In genomic region chr2:189236066-189236465, GRCh38 we compare ENCODE assay signal across 23 cellular contexts. TPM values are rescaled to one million over a fixed set of nuclear protein-coding genes. Genes with fewer than 3 reads are reported as not detected.
DNase-seq lines count a peak whose midpoint lies in the region; ATAC-seq and TF ChIP-seq lines count a peak whose summit lies in the region.
"Had no signal": no experiment of that assay in that cellular context is flagged by ENCODE, and none has a peak within 500 bp of the region (broad histone marks: within the 10 kb centered on the region; RNA-seq: fewer than 3 reads in every experiment).

No MANE protein-coding gene starts in this region.

- TF ChIP-seq CTCF in mammary epithelial cell (conservative IDR thresholded peaks at IDR 0.05 in 1 of 2, IDR thresholded peaks at IDR 0.05 in 1 of 2; ENCODE audit: extremely low read depth in 1 of 2, insufficient read depth in 1 of 2, low read depth in 1 of 2, low read length in 2 of 2) (no peak), foreskin keratinocyte (conservative IDR thresholded peaks at IDR 0.05) (no peak), right atrium auricular region (IDR thresholded peaks at IDR 0.05) (no peak)

- H2AFZ ChIP-seq in ACC112 (ENCODE audit: low read length, unreplicated experiment) (no peak overlapping the region), mammary epithelial cell (ENCODE audit: low read depth, low read length) (no peak overlapping the region)

- H3K4me1 ChIP-seq in ACC112 (ENCODE audit: control insufficient read depth, insufficient read depth, low read length, unreplicated experiment) (peaks cover 49% of the 10 kb centered on the region), mammary epithelial cell (ENCODE audit: insufficient read depth, low read length) (peaks cover 18% of the 10 kb centered on the region), foreskin keratinocyte (peaks cover 8% of the 10 kb centered on the region), right atrium auricular region (no peaks in the 10 kb centered on the region)
- H3K4me1 ChIP-seq: Caco-2, gastrocnemius medialis, tibial nerve had no signal

- CTCF ChIA-PET in mammary epithelial cell (lab: Charles Lee; ENCODE audit: low non-redundant PET) = no interaction called here

- H3K79me2 ChIP-seq in ACC112 (ENCODE audit: control insufficient read depth, insufficient read depth, low read length, unreplicated experiment) (no peaks in the 10 kb centered on the region), mammary epithelial cell (ENCODE audit: insufficient read depth, low read length) (no peaks in the 10 kb centered on the region)

- DNase-seq in M059J (ENCODE audit: low read depth) (peak; percentile 58), mammary epithelial cell (peak; percentile 84), foreskin keratinocyte (peak; percentile 74 to 89), anterior cingulate cortex (lab: John Stamatoyannopoulos, UW) (no peak), right atrium auricular region (ENCODE audit: low spot score) (no peak), sciatic nerve (ENCODE audit: low spot score) (no peak)
- DNase-seq: activated CD8-positive, alpha-beta T cell treated with anti-CD3 and anti-CD28 coated beads for 36 hours; activated gamma-delta T cell; activated T-cell treated with anti-CD3 and anti-CD28 coated beads for 4 hours; Caco-2; gastrocnemius medialis; lower lobe of right lung; NCI-H1694 treated with DMSO at 0.1 percent for 48 hours; NCI-H2171 treated with DMSO at 0.1 percent for 48 hours; NCI-H526; nucleus accumbens; retina; RPMI8226; stimulated activated naive CD8-positive, alpha-beta T cell treated with anti-CD3 and anti-CD28 coated beads, Interleukin-15, amount 100 ng/mL, for 72 hours; T-helper 9 cell had no signal

- ATAC-seq in foreskin keratinocyte (peak; percentile 89), HG02759 (IDR thresholded peaks at IDR 0.05; ENCODE audit: unreplicated experiment) (no peak), sciatic nerve (no peak)
- ATAC-seq: activated CD8-positive, alpha-beta T cell treated with anti-CD3 and anti-CD28 coated beads for 36 hours; gastrocnemius medialis; lower lobe of right lung; stimulated activated naive CD8-positive, alpha-beta T cell treated with anti-CD3 and anti-CD28 coated beads, Interleukin-15, amount 100 ng/mL, for 72 hours had no signal

- dilution Hi-C loops in mammary epithelial cell (cut with HindIII; ENCODE audit: low sequenced_read_pairs) = no loop called here

- intact Hi-C loops in mammary epithelial cell (cut with micrococcal nuclease) = loop anchor here (5.0 kb wide), 1 partner anchor 51 kb away; no protein-coding TSS in a partner anchor
- intact Hi-C loops in sciatic nerve (cut with DNase I) = no loop called here

- no peaks in the 10 kb centered on the region for H3K36me3 ChIP-seq in ACC112 (ENCODE audit: insufficient read depth, low read length)
- H3K36me3 ChIP-seq in mammary epithelial cell (ENCODE audit: insufficient read depth, low read length) = no peaks in the 10 kb centered on the region
- no peaks in the 10 kb centered on the region for H3K36me3 ChIP-seq in right atrium auricular region
- H3K36me3 ChIP-seq: gastrocnemius medialis, lower lobe of right lung, tibial nerve had no signal

- no peak overlapping the region for H3K9ac ChIP-seq in mammary epithelial cell (ENCODE audit: insufficient read depth, low read length)

- H3K27ac ChIP-seq in ACC112 (ENCODE audit: low read depth, low read length) (peak overlapping the region; percentile 80), mammary epithelial cell (ENCODE audit: insufficient read depth, low read depth, low read length) (peak overlapping the region; percentile 59), foreskin keratinocyte (no peak overlapping the region), right atrium auricular region (no peak overlapping the region)
- H3K27ac ChIP-seq: gastrocnemius medialis, lower lobe of right lung, tibial nerve had no signal

- H3K4me2 ChIP-seq in mammary epithelial cell (ENCODE audit: insufficient read depth, low read depth, low read length) = no peak overlapping the region

- in situ Hi-C loops in mammary epithelial cell (cut with MboI; ENCODE audit: low sequenced_read_pairs in 2 of 2) = no loop called here

- H3K4me3 ChIP-seq in ACC112 (ENCODE audit: low read depth, low read length) (no peak overlapping the region), mammary epithelial cell (replicated peaks in 1 of 3; ENCODE audit: insufficient read depth in 1 of 3, low read depth in 2 of 3, low read length in 3 of 3) (no peak overlapping the region), right atrium auricular region (no peak overlapping the region)
- H3K4me3 ChIP-seq: gastrocnemius medialis, lower lobe of right lung, tibial nerve had no signal

- H3K9me3 ChIP-seq in mammary epithelial cell (replicated peaks; ENCODE audit: insufficient read depth, low read length) (no peaks in the 10 kb centered on the region), right atrium auricular region (no peaks in the 10 kb centered on the region)
- H3K9me3 ChIP-seq: Caco-2, gastrocnemius medialis, lower lobe of right lung, tibial nerve had no signal

- 56% methylated on average over 2 of the region's 2 CpGs for WGBS in mammary epithelial cell (ENCODE audit: low coverage, missing lambda C conversion rate)

- H4K20me1 ChIP-seq in mammary epithelial cell (ENCODE audit: insufficient read depth, low read length) = no peaks in the 10 kb centered on the region

- BruUV-seq in mammary epithelial cell (replicated peaks; lab: Mats Ljungman, UMichigan) = no TSS peak

- H3K27me3 ChIP-seq in ACC112 (ENCODE audit: insufficient read depth, low read length) (no peaks in the 10 kb centered on the region), mammary epithelial cell (ENCODE audit: insufficient read depth, low read length) (no peaks in the 10 kb centered on the region), foreskin keratinocyte (no peaks in the 10 kb centered on the region), right atrium auricular region (no peaks in the 10 kb centered on the region)
- H3K27me3 ChIP-seq: gastrocnemius medialis, tibial nerve had no signal

RNA-seq across cellular contexts. Expression of gene COL5A2, which starts 56.5 kb away (rescaled TPM):
- total RNA-seq in M059J (2014; rRNA removed; shearing (Covaris generic)) = 131 and 221 TPM in 2 replicates
- total RNA-seq in mammary epithelial cell (10 to 100 TPM in 1 of 2 donors, 1 to 10 TPM in 1; 9.6 to 51.7 TPM), foreskin keratinocyte (16.8 and 22.7 TPM in 2 replicates), right atrium auricular region (10 to 100 TPM; 15.8 to 24.8 TPM), sciatic nerve (45.7 TPM)
- polyA plus RNA-seq in mammary epithelial cell (13.3 TPM), foreskin keratinocyte (4.5 and 4.8 TPM in 2 replicates)
- polyA minus RNA-seq in mammary epithelial cell = 25.6 TPM

Comparison
In these comparisons a context has a peak if more than half of its experiments do, and no peak if none do; other contexts are left out.
1. H3K27ac ChIP-seq: peak in ACC112 (single experiment) and mammary epithelial cell (single experiment); none in foreskin keratinocyte (single experiment) and right atrium auricular region (0 of 2).
2. DNase-seq: peak in M059J (single experiment), mammary epithelial cell (single experiment) and foreskin keratinocyte (2 of 2); none in anterior cingulate cortex (0 of 58), right atrium auricular region (single experiment) and sciatic nerve (single experiment).